In genomic region chr14:22565391-22565945, GRCh38 we compare ENCODE assay signal across 9 cellular contexts. TPM values are rescaled to one million over a fixed set of nuclear protein-coding genes. Genes with fewer than 3 reads are reported as not detected.
A peak's percentile ranks its signal among the peaks of the same experiment; 100 is the strongest.
DNase-seq lines count a peak whose midpoint lies in the region; ATAC-seq and TF ChIP-seq lines count a peak whose summit lies in the region.
"Had no signal": no experiment of that assay in that cellular context is flagged by ENCODE, and none has a peak within 500 bp of the region (broad histone marks: within the 10 kb centered on the region; RNA-seq: fewer than 3 reads in every experiment).

No MANE protein-coding gene starts in this region.

- ATAC-seq in heart left ventricle (no peak), HG03354 (IDR thresholded peaks at IDR 0.05; ENCODE audit: poor library complexity, severe bottlenecking, unreplicated experiment) (peak; percentile 44), HG03571 (IDR thresholded peaks at IDR 0.05; ENCODE audit: unreplicated experiment) (no peak)
- ATAC-seq: left ventricle myocardium superior had no signal

- H3K36me3 ChIP-seq in cardiac muscle cell (peaks cover 4% of the 10 kb centered on the region), heart left ventricle (peaks cover 0 to 65% (median 39%) of the 10 kb centered on the region in 9 donors), esophagus (ENCODE audit: control insufficient read depth in 2 of 2, insufficient read depth in 2 of 2, low read length in 1 of 2) (no peaks in the 10 kb centered on the region)

- H3K9me3 ChIP-seq in cardiac muscle cell (ENCODE audit: low read depth) (no peaks in the 10 kb centered on the region), heart left ventricle (no peaks in the 10 kb centered on the region), esophagus (ENCODE audit: control insufficient read depth in 2 of 2, insufficient read depth in 1 of 2, low read depth in 1 of 2, low read length in 1 of 2) (no peaks in the 10 kb centered on the region)

- H3K27me3 ChIP-seq in cardiac muscle cell, result no peaks in the 10 kb centered on the region
- no peaks in the 10 kb centered on the region for H3K27me3 ChIP-seq in heart left ventricle
- no peaks in the 10 kb centered on the region for H3K27me3 ChIP-seq in esophagus (ENCODE audit: control insufficient read depth in 1 of 2, insufficient read depth in 2 of 2, low read length in 2 of 2)

- intact Hi-C loops in heart left ventricle (cut with DNase I), result loop anchor here in 4 of 10 donors (5.0 to 10.0 kb wide), 7 partner anchors 87 to 289 kb away; partner anchors contain the start of genes MRPL52 (in 2 of the 4) and SLC7A7 (in 1 of the 4)

- 89 to 95% (median 92%) methylated on average over 3 of the region's 3 CpGs for WGBS in heart left ventricle, 4 donors
- 71 to 77% methylated on average over 3 of the region's 3 CpGs for WGBS in esophagus, 2 donors

- DNase-seq in cardiac muscle cell (ENCODE audit: low read depth in 1 of 2, low spot score in 1 of 2) (no peak), heart left ventricle (no peak), RPMI8226 (no peak), NCI-H510A treated with DMSO at 0.1 percent for 48 hours (lab: John Stamatoyannopoulos, UW) (no peak), HPDE6-E6E7 (ENCODE audit: extremely low spot score) (no peak)
- DNase-seq: left ventricle myocardium superior had no signal

- peak overlapping the region; percentile 81 for H3K27ac ChIP-seq in cardiac muscle cell
- peak overlapping the region in 1 of 12 donors; percentile 83 for H3K27ac ChIP-seq in heart left ventricle
- peak overlapping the region; percentile 77 to 90 for H3K27ac ChIP-seq in esophagus (ENCODE audit: low read depth in 2 of 2, low read length in 1 of 2)

- TF ChIP-seq POLR2A in heart left ventricle (IDR thresholded peaks at IDR 0.05), result no peak

- peaks cover 26% of the 10 kb centered on the region for H3K4me1 ChIP-seq in cardiac muscle cell (ENCODE audit: low read depth)
- peaks cover 0 to 93% (median 8%) of the 10 kb centered on the region in 12 donors for H3K4me1 ChIP-seq in heart left ventricle
- peaks cover 0 to 8% of the 10 kb centered on the region in 2 donors for H3K4me1 ChIP-seq in esophagus (ENCODE audit: control insufficient read depth in 2 of 2, insufficient read depth in 2 of 2, low read length in 1 of 2)

- no peak for TF ChIP-seq CTCF in cardiac muscle cell (IDR thresholded peaks at IDR 0.05; ENCODE audit: low read depth, low read length)
- no peak for TF ChIP-seq CTCF in heart left ventricle (IDR thresholded peaks at IDR 0.05)

- no peak overlapping the region for H3K4me3 ChIP-seq in cardiac muscle cell
- no peak overlapping the region for H3K4me3 ChIP-seq in heart left ventricle
- no peak overlapping the region for H3K4me3 ChIP-seq in esophagus (ENCODE audit: low read depth in 1 of 2, low read length in 2 of 2)

RNA-seq across cellular contexts. Expression of gene DAD1, which starts 23.6 kb away (rescaled TPM):
- total RNA-seq in cardiac muscle cell, result 103 and 188 TPM in 2 replicates
- polyA plus RNA-seq in cardiac muscle cell, result 329 and 444 TPM in 2 replicates
- 100 to 1,000 TPM; 108 to 236 (median 147) TPM for total RNA-seq in heart left ventricle
- 100 to 1,000 TPM; 129 to 402 TPM for polyA plus RNA-seq in heart left ventricle
- 100 to 1,000 TPM in 1 of 2 donors, 10 to 100 TPM in 1; 77.9 to 243 TPM for polyA plus RNA-seq in esophagus

RNA-seq across cellular contexts. Expression of gene ABHD4, which starts 32.6 kb away (rescaled TPM):
- total RNA-seq in cardiac muscle cell (33.1 and 33.4 TPM in 2 replicates), heart left ventricle (10 to 100 TPM; 16.8 to 35.5 (median 25.9) TPM)
- polyA plus RNA-seq in cardiac muscle cell (41.0 and 43.5 TPM in 2 replicates), heart left ventricle (10 to 100 TPM; 10.4 to 18.0 TPM), esophagus (10 to 100 TPM; 22.8 to 29.5 TPM)
